ENCODE assay signal across 7 cellular contexts in the genomic region with DNA sequence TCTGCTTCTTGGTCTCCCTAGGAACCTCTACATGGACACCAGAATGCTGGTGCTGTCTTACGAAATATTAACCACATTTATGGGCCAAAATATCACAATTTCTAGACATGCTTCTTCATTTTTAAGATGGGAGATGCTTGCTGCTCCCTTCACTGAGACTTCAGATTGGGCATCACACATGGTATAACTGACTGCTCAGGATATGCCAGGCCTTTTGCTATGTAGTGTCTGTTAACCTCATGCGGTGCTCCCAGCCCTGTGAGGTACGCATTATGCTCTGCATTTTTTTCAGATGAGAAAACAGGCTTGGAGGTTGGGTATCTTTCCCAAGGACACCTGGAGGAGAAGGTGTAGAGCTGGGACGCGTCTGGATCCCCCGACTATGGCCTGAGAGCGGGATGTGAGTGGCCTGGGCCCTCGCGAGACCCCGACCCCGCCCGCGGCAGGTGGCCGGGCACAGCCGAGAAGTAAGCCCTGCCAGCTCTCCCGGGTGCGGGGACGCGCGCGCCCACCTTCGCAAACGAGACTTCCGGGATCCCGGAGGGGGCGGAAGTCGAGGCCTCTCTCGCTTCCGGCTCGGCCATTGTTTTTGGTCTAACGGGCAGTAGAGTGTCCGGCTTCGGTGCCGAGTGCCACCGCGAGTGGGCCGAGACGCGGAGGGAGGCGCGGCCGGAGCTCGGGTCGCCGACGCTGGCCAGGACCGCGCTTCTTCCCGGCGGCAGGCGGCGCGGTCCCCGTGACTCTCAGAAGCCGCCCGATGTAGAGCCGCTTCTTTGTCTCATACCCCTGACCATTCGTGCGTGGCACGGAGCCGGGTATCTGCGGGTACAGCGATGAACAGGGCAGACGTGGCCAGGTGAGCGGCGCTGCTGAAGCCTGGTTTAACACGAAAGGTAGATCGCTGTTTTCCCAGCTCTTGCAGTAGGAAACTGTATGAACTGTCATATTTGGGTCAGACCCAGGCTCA. TPM values are rescaled to one million over a fixed set of nuclear protein-coding genes. Genes with fewer than 3 reads are reported as not detected.
DNase-seq lines count a peak whose midpoint lies in the region; ATAC-seq and TF ChIP-seq lines count a peak whose summit lies in the region.

A gene (plus strand): TSS at position 568 of the 967 bp plus-strand sequence. CDS start 1,855 bp downstream, outside the sequence.

- peak; percentile 68 for ATAC-seq in GM18519 (IDR thresholded peaks at IDR 0.05; ENCODE audit: low FRiP score, unreplicated experiment)
- ATAC-seq in HG03064 (IDR thresholded peaks at IDR 0.05; ENCODE audit: low read depth, unreplicated experiment): peak; percentile 78
- peak; percentile 92 for ATAC-seq in SK-N-SH treated with all-trans-retinoic acid at 6 μM for 48 hours

- H3K4me1 ChIP-seq in left ventricle myocardium inferior (peaks cover 23% of the 10 kb centered on the region), transverse colon (peaks cover 0 to 14% (median 8%) of the 10 kb centered on the region in 4 donors)

- intact Hi-C loops in left ventricle myocardium inferior (cut with micrococcal nuclease) (no loop called here), transverse colon (cut with DNase I; ENCODE audit: low total_unique reads) (no loop called here)

- peaks cover 19% of the 10 kb centered on the region for H3K36me3 ChIP-seq in left ventricle myocardium inferior
- no peaks in the 10 kb centered on the region for H3K36me3 ChIP-seq in transverse colon

- no peak for TF ChIP-seq POLR2A in transverse colon (IDR thresholded peaks at IDR 0.05)

- TF ChIP-seq EP300 in transverse colon (IDR thresholded peaks at IDR 0.05; ENCODE audit: low read depth): no peak

- 11% methylated on average over 41 of the region's 68 CpGs; no CpG with 5 or more reads in 1 of the 2 donors for WGBS in transverse colon (ENCODE audit: low coverage in 1 of 2), 2 donors

- in situ Hi-C loops in transverse colon (cut with MboI; ENCODE audit: low pct_ligation_motif_present in 1 of 4, low pct_unique_long_range_greater_than_20kb in 1 of 4, low sequenced_read_pairs in 3 of 4): no loop called here

- TF ChIP-seq CTCF in left ventricle myocardium inferior (IDR thresholded peaks at IDR 0.05; ENCODE audit: borderline replicate concordance): peak; percentile 41
- TF ChIP-seq CTCF in transverse colon (IDR thresholded peaks at IDR 0.05): no peak

- peaks cover 29% of the 10 kb centered on the region for H3K27me3 ChIP-seq in left ventricle myocardium inferior (ENCODE audit: low read depth)
- peaks cover 26% of the 10 kb centered on the region for H3K27me3 ChIP-seq in transverse colon

- H3K4me3 ChIP-seq in left ventricle myocardium inferior: peak within 1 kb of the TSS; percentile 77
- H3K4me3 ChIP-seq in transverse colon: peak within 1 kb of the TSS; percentile 35 to 79 (median 49)

- DNase-seq in amniotic stem cell (lab: John Stamatoyannopoulos, UW) (peak; percentile 10), left ventricle myocardium inferior (peak; percentile 55), pons (ENCODE audit: low spot score) (peak; percentile 38), transverse colon (peak; percentile 44)

- H3K9me3 ChIP-seq in left ventricle myocardium inferior (replicated peaks) (no peaks in the 10 kb centered on the region), transverse colon (no peaks in the 10 kb centered on the region)

- peak within 1 kb of the TSS; percentile 71 for H3K27ac ChIP-seq in left ventricle myocardium inferior (replicated peaks)
- H3K27ac ChIP-seq in transverse colon: peak within 1 kb of the TSS; percentile 35 to 70 (median 54)

TF ChIP-seq in SK-N-SH treated with all-trans-retinoic acid at 6 μM for 48 hours, 23 proteins besides CTCF, POLR2A, EP300 and RAD21:
- TF ChIP-seq RARB (CRISPR knock-in tag; IDR thresholded peaks at IDR 0.05): no peak; the same call in 1 of the 2 replicates
- no peak for TF ChIP-seq BACH2 (CRISPR knock-in tag; IDR thresholded peaks at IDR 0.05; ENCODE audit: borderline replicate concordance)
- peak; percentile 71; the same call in 1 of the 2 replicates for TF ChIP-seq GLIS3 (CRISPR knock-in tag; IDR thresholded peaks at IDR 0.05)
- TF ChIP-seq, protein P1, sequence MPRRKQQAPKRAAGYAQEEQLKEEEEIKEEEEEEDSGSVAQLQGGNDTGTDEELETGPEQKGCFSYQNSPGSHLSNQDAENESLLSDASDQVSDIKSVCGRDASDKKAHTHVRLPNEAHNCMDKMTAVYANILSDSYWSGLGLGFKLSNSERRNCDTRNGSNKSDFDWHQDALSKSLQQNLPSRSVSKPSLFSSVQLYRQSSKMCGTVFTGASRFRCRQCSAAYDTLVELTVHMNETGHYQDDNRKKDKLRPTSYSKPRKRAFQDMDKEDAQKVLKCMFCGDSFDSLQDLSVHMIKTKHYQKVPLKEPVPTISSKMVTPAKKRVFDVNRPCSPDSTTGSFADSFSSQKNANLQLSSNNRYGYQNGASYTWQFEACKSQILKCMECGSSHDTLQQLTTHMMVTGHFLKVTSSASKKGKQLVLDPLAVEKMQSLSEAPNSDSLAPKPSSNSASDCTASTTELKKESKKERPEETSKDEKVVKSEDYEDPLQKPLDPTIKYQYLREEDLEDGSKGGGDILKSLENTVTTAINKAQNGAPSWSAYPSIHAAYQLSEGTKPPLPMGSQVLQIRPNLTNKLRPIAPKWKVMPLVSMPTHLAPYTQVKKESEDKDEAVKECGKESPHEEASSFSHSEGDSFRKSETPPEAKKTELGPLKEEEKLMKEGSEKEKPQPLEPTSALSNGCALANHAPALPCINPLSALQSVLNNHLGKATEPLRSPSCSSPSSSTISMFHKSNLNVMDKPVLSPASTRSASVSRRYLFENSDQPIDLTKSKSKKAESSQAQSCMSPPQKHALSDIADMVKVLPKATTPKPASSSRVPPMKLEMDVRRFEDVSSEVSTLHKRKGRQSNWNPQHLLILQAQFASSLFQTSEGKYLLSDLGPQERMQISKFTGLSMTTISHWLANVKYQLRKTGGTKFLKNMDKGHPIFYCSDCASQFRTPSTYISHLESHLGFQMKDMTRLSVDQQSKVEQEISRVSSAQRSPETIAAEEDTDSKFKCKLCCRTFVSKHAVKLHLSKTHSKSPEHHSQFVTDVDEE (CRISPR knock-in tag; IDR thresholded peaks at IDR 0.05): peak; percentile 86
- TF ChIP-seq ZNF565 (CRISPR knock-in tag; conservative IDR thresholded peaks at IDR 0.05; ENCODE audit: low read depth): no peak
- TF ChIP-seq CSDC2 (CRISPR knock-in tag; IDR thresholded peaks at IDR 0.05): peak; percentile 97
- peak; percentile 47; the same call in 1 of the 2 replicates for TF ChIP-seq ZFP30 (CRISPR knock-in tag; IDR thresholded peaks at IDR 0.05)
- TF ChIP-seq PPARA (CRISPR knock-in tag; IDR thresholded peaks at IDR 0.05; ENCODE audit: borderline replicate concordance): no peak
- TF ChIP-seq ZFP3 (CRISPR knock-in tag; IDR thresholded peaks at IDR 0.05): peak; percentile 81
- no peak for TF ChIP-seq ESRRG (CRISPR knock-in tag; IDR thresholded peaks at IDR 0.05)
- peak; percentile 69; the same call in 1 of the 2 replicates for TF ChIP-seq OSR1 (CRISPR knock-in tag; IDR thresholded peaks at IDR 0.05)
- TF ChIP-seq SNAI2 (CRISPR knock-in tag; IDR thresholded peaks at IDR 0.05): peak; percentile 89; the same call in 1 of the 2 replicates
- peak; percentile 18; the same call in 1 of the 2 replicates for TF ChIP-seq ISL1 (CRISPR knock-in tag; IDR thresholded peaks at IDR 0.05)

RNA-seq across cellular contexts. Expression of the gene that starts here (rescaled TPM):
- total RNA-seq in left ventricle myocardium inferior (2.6 TPM), transverse colon (1 to 10 TPM in 2 of 4 donors, under 1 TPM in 2; 0.37 to 3.2 (median 1.0) TPM)

Comparison
In these comparisons a context has a peak if more than half of its experiments do, and no peak if none do; other contexts are left out.
1. Peak in every context shown above with its lines: DNase-seq, ATAC-seq, H3K4me3 ChIP-seq and H3K27ac ChIP-seq.